ENCODE assay signal across 8 cellular contexts in genomic region chr16:15643453-15644305, GRCh38. TPM values are rescaled to one million over a fixed set of nuclear protein-coding genes. Genes with fewer than 3 reads are reported as not detected.
DNase-seq lines count a peak whose midpoint lies in the region; ATAC-seq, FAIRE-seq and TF ChIP-seq lines count a peak whose summit lies in the region.

No MANE protein-coding gene starts in this region.

- no peak overlapping the region for H3K14ac ChIP-seq in H1 (ENCODE audit: insufficient read length)
- H3K14ac ChIP-seq in mesenchymal stem cell (ENCODE audit: low read length in 2 of 2) = peak overlapping the region in 1 of 2 experiments; percentile 82

- no peak overlapping the region for H2BK20ac ChIP-seq in H1 (ENCODE audit: low read length)

- H3K9ac ChIP-seq in BLaER1 treated with 17β-estradiol and CSF1 and Interleukin-3, amounts not matched to agents 10 nM and 100 nM = peak overlapping the region; percentile 89 to 99 (median 96)
- H3K9ac ChIP-seq in H1 (replicated peaks in 1 of 4; ENCODE audit: extremely low read depth in 1 of 4, low read depth in 3 of 4, low read length in 3 of 4) = peak overlapping the region; percentile 66 to 93 (median 88)
- H3K9ac ChIP-seq in mesenchymal stem cell (ENCODE audit: low read length) = peak overlapping the region; percentile 100

- no peaks in the 10 kb centered on the region for H3K27me3 ChIP-seq in BLaER1 treated with 17β-estradiol and CSF1 and Interleukin-3, amounts not matched to agents 10 nM and 100 nM
- H3K27me3 ChIP-seq in WERI-Rb-1 (ENCODE audit: insufficient read depth, low read depth, severe bottlenecking) (no peaks in the 10 kb centered on the region), H1 (replicated peaks in 1 of 4; ENCODE audit: control insufficient read depth in 3 of 4, extremely low read depth in 1 of 4, insufficient read depth in 3 of 4, low read length in 3 of 4) (no peaks in the 10 kb centered on the region), mesenchymal stem cell (ENCODE audit: control insufficient read depth in 1 of 2, insufficient read depth in 1 of 2, low read length in 2 of 2) (no peaks in the 10 kb centered on the region), upper lobe of left lung (no peaks in the 10 kb centered on the region)

- peaks cover 48 to 62% (median 53%) of the 10 kb centered on the region in 10 experiments for H3K4me1 ChIP-seq in BLaER1 treated with 17β-estradiol and CSF1 and Interleukin-3, amounts not matched to agents 10 nM and 100 nM
- H3K4me1 ChIP-seq in H1 (replicated peaks in 1 of 4; ENCODE audit: control insufficient read depth in 3 of 4, insufficient read depth in 4 of 4, low read length in 3 of 4) (peaks cover 0 to 8% (median 2%) of the 10 kb centered on the region in 4 experiments; a peak in 3 of 7 replicates), mesenchymal stem cell (ENCODE audit: control insufficient read depth, insufficient read depth, low read depth, low read length) (peaks cover 3% of the 10 kb centered on the region), upper lobe of left lung (peaks cover 21 to 31% (median 26%) of the 10 kb centered on the region in 4 donors)

- H3K23ac ChIP-seq in H1 (ENCODE audit: insufficient read length) (no peak overlapping the region), mesenchymal stem cell (ENCODE audit: low read length in 2 of 2) (peak overlapping the region in 1 of 2 experiments; percentile 94)

- TF ChIP-seq CTCF in WERI-Rb-1 (IDR thresholded peaks at IDR 0.05; ENCODE audit: low read depth, low read length) = no peak
- TF ChIP-seq CTCF in H1 (IDR thresholded peaks at IDR 0.05; ENCODE audit: control extremely low read depth in 1 of 3, insufficient read depth in 1 of 3, low read depth in 1 of 3, low read length in 3 of 3) = peak in 1 of 3 experiments; percentile 17; a peak in 1 of 4 replicates
- TF ChIP-seq CTCF in upper lobe of left lung (IDR thresholded peaks at IDR 0.05) = peak in 4 of 6 experiments; percentile 28 to 39 (median 34)

- peak overlapping the region; percentile 62; the same call in 1 of the 2 replicates for H2BK5ac ChIP-seq in H1 (ENCODE audit: low read depth, low read length)
- H2BK5ac ChIP-seq in mesenchymal stem cell (ENCODE audit: low read depth, low read length, poor library complexity, severe bottlenecking) = peak overlapping the region; percentile 99

- H2AK5ac ChIP-seq in H1 (ENCODE audit: low read depth, low read length) = no peak overlapping the region
- peak overlapping the region; percentile 99 for H2AK5ac ChIP-seq in mesenchymal stem cell (ENCODE audit: low read length, severe bottlenecking)

- WGBS in H1 (ENCODE audit: extremely low coverage in 1 of 2, insufficient coverage in 1 of 2, insufficient read length in 1 of 2, insufficient replicate concordance in 2 of 2, low coverage in 1 of 2, low lambda C conversion rate in 2 of 2, missing lambda C conversion rate in 1 of 2), 2 experiments = 20% methylated on average over 18 of the region's 22 CpGs; no CpG with 5 or more reads in 1 of the 2 experiments
- WGBS in mesenchymal stem cell = 17% methylated on average over 18 of the region's 22 CpGs
- WGBS in upper lobe of left lung, 2 donors = 5 to 6% methylated on average over 22 of the region's 22 CpGs

- H4K5ac ChIP-seq in H1 (ENCODE audit: insufficient read length, low read depth, low read length) = peak overlapping the region; percentile 95

- no peak for TF ChIP-seq EP300 in H1 (IDR thresholded peaks at IDR 0.05; ENCODE audit: borderline replicate concordance in 1 of 2, low read depth in 2 of 2, low read length in 2 of 2)
- TF ChIP-seq EP300 in upper lobe of left lung (IDR thresholded peaks at IDR 0.05) = no peak

- H2BK120ac ChIP-seq in H1 (replicated peaks; ENCODE audit: low read depth, low read length) = no peak overlapping the region
- H2BK120ac ChIP-seq in mesenchymal stem cell (ENCODE audit: low read depth, low read length) = peak overlapping the region; percentile 99

- peak overlapping the region; percentile 67 to 78 (median 72) for H3K4me3 ChIP-seq in BLaER1 treated with 17β-estradiol and CSF1 and Interleukin-3, amounts not matched to agents 10 nM and 100 nM
- H3K4me3 ChIP-seq in WERI-Rb-1 (ENCODE audit: low read depth, low read length) = peak overlapping the region; percentile 99
- peak overlapping the region; percentile 85 to 97 (median 91) for H3K4me3 ChIP-seq in H1 (ENCODE audit: extremely low read depth in 1 of 4, insufficient read depth in 2 of 4, low read depth in 3 of 4, low read length in 4 of 4)
- H3K4me3 ChIP-seq in mesenchymal stem cell (ENCODE audit: insufficient read depth in 1 of 2, low read depth in 1 of 2, low read length in 2 of 2) = peak overlapping the region; percentile 70 to 91
- peak overlapping the region; percentile 63 to 96 (median 86) for H3K4me3 ChIP-seq in upper lobe of left lung

- H3K79me1 ChIP-seq in H1 (ENCODE audit: low read depth, low read length) = no peaks in the 10 kb centered on the region
- peaks cover 1% of the 10 kb centered on the region for H3K79me1 ChIP-seq in mesenchymal stem cell (replicated peaks; ENCODE audit: low read length, poor library complexity, severe bottlenecking)

- CTCF ChIA-PET in H1 (lab: Charles Lee; ENCODE audit: partially characterized antibody) = interaction anchor here (0.6 to 1.2 kb wide), 9 partner anchors 9 to 607 kb away, joined by 3 to 4 read pairs (median 3); no protein-coding TSS in a partner anchor

- H2AFZ ChIP-seq in H1 (ENCODE audit: low read length) (peak overlapping the region; percentile 98), mesenchymal stem cell (ENCODE audit: low read depth, low read length) (peak overlapping the region; percentile 66)

- H3K4ac ChIP-seq in H1 (replicated peaks; ENCODE audit: insufficient read length, low read depth, low read length) (no peak overlapping the region), mesenchymal stem cell (ENCODE audit: low read depth in 1 of 2, low read length in 2 of 2) (peak overlapping the region; percentile 98 to 99)

- peak overlapping the region; percentile 89 for H3K56ac ChIP-seq in H1 (replicated peaks; ENCODE audit: insufficient read length, low read depth, low read length)

- H4K20me1 ChIP-seq in BLaER1 treated with 17β-estradiol and CSF1 and Interleukin-3, amounts not matched to agents 10 nM and 100 nM = peaks cover 0 to 4% (median 0%) of the 10 kb centered on the region in 11 experiments; a peak in 1 of 22 replicates
- no peaks in the 10 kb centered on the region for H4K20me1 ChIP-seq in H1 (replicated peaks in 1 of 2; ENCODE audit: control insufficient read depth in 1 of 2, insufficient read depth in 2 of 2, low read length in 2 of 2)

- H3K23me2 ChIP-seq in H1 (ENCODE audit: low read depth, low read length) = no peaks in the 10 kb centered on the region

- H4K91ac ChIP-seq in H1 (replicated peaks; ENCODE audit: insufficient read length, low read length) = peak overlapping the region; percentile 93
- peak overlapping the region; percentile 92 for H4K91ac ChIP-seq in mesenchymal stem cell (ENCODE audit: low read length)

- no peak for FAIRE-seq in H1 (lab: Jason Lieb, UNC)

- peak overlapping the region; percentile 69 to 94 (median 82) for H3K4me2 ChIP-seq in BLaER1 treated with 17β-estradiol and CSF1 and Interleukin-3, amounts not matched to agents 10 nM and 100 nM
- H3K4me2 ChIP-seq in H1 (ENCODE audit: insufficient read depth in 1 of 2, low read depth in 2 of 2, low read length in 2 of 2) (peak overlapping the region; percentile 79 to 85), mesenchymal stem cell (ENCODE audit: low read length, poor library complexity, severe bottlenecking) (peak overlapping the region; percentile 94)

- peak overlapping the region; percentile 94 to 100 (median 98) for H3K27ac ChIP-seq in BLaER1 treated with 17β-estradiol and CSF1 and Interleukin-3, amounts not matched to agents 10 nM and 100 nM
- peak overlapping the region; percentile 99 for H3K27ac ChIP-seq in WERI-Rb-1
- H3K27ac ChIP-seq in H1 (ENCODE audit: low read depth, low read length) = peak overlapping the region; percentile 78; the same call in 1 of the 2 replicates
- H3K27ac ChIP-seq in mesenchymal stem cell (ENCODE audit: low read length, poor library complexity, severe bottlenecking) = peak overlapping the region; percentile 100
- peak overlapping the region; percentile 96 to 99 (median 98) for H3K27ac ChIP-seq in upper lobe of left lung

- peaks cover 0 to 3% (median 2%) of the 10 kb centered on the region in 11 experiments; a peak in 8 of 22 replicates for H3K9me3 ChIP-seq in BLaER1 treated with 17β-estradiol and CSF1 and Interleukin-3, amounts not matched to agents 10 nM and 100 nM (replicated peaks in 1 of 11)
- H3K9me3 ChIP-seq in WERI-Rb-1 (ENCODE audit: severe bottlenecking) (no peaks in the 10 kb centered on the region), H1 (ENCODE audit: insufficient read depth in 2 of 2, low read depth in 1 of 2, low read length in 1 of 2) (no peaks in the 10 kb centered on the region), mesenchymal stem cell (ENCODE audit: control insufficient read depth, low read length) (no peaks in the 10 kb centered on the region), upper lobe of left lung (no peaks in the 10 kb centered on the region)

- H2BK12ac ChIP-seq in H1 (ENCODE audit: low read depth, low read length) (no peak overlapping the region), mesenchymal stem cell (ENCODE audit: low read length in 2 of 2) (no peak overlapping the region)

- H4K8ac ChIP-seq in H1 (ENCODE audit: extremely low read depth, insufficient read depth, low read length) (peak overlapping the region; percentile 91), mesenchymal stem cell (ENCODE audit: low read length) (peak overlapping the region; percentile 96)

- H2BK15ac ChIP-seq in H1 (ENCODE audit: low read length) (no peak overlapping the region), mesenchymal stem cell (ENCODE audit: low read depth, poor library complexity, severe bottlenecking) (peak overlapping the region; percentile 40)

- ATAC-seq in GM21528 (IDR thresholded peaks at IDR 0.05; ENCODE audit: low FRiP score, unreplicated experiment) (peak; percentile 6), upper lobe of left lung (ENCODE audit: low FRiP score in 2 of 2) (peak; percentile 74 to 83), GM21786 (IDR thresholded peaks at IDR 0.05; ENCODE audit: unreplicated experiment) (no peak)

- peaks cover 3 to 12% (median 4%) of the 10 kb centered on the region in 11 experiments; a peak in 21 of 22 replicates for H3K36me3 ChIP-seq in BLaER1 treated with 17β-estradiol and CSF1 and Interleukin-3, amounts not matched to agents 10 nM and 100 nM
- H3K36me3 ChIP-seq in WERI-Rb-1 (peaks cover 7% of the 10 kb centered on the region), H1 (ENCODE audit: control insufficient read depth in 2 of 4, insufficient read depth in 4 of 4, low read length in 3 of 4) (peaks cover 2 to 6% (median 5%) of the 10 kb centered on the region in 4 experiments; a peak in 5 of 8 replicates), mesenchymal stem cell (ENCODE audit: control insufficient read depth in 1 of 2, insufficient read depth in 2 of 2, low read depth in 1 of 2, low read length in 2 of 2) (peaks cover 3 to 6% of the 10 kb centered on the region in 2 experiments), upper lobe of left lung (peaks cover 2 to 7% (median 4%) of the 10 kb centered on the region in 4 donors)

- POLR2A ChIA-PET in H1 (lab: Charles Lee; ENCODE audit: partially characterized antibody) = interaction anchor here (1.4 kb wide), 1 partner anchor 9 kb away, joined by 3 read pairs; no protein-coding TSS in a partner anchor

- TF ChIP-seq POLR2A in H1 (IDR thresholded peaks at IDR 0.05; ENCODE audit: control extremely low read depth in 1 of 2, low read depth in 2 of 2, low read length in 2 of 2) = no peak
- no peak for TF ChIP-seq POLR2A in upper lobe of left lung (IDR thresholded peaks at IDR 0.05)

- no peak for TF ChIP-seq RAD21 in H1 (IDR thresholded peaks at IDR 0.05 in 1 of 2, conservative IDR thresholded peaks at IDR 0.05 in 1 of 2; ENCODE audit: low read depth in 2 of 2, low read length in 2 of 2)

- H3K79me2 ChIP-seq in H1 (ENCODE audit: control insufficient read depth in 1 of 2, insufficient read depth in 2 of 2, low read length in 2 of 2) = peaks cover 5 to 28% of the 10 kb centered on the region in 2 experiments

- peak; percentile 75 for DNase-seq in NCI-H2171 (lab: John Stamatoyannopoulos, UW)
- DNase-seq in WERI-Rb-1 = peak; percentile 22
- DNase-seq in H1 (ENCODE audit: low read depth in 1 of 2, low spot score in 2 of 2) = peak in 1 of 2 experiments; percentile 49
- DNase-seq in mesenchymal stem cell = peak; percentile 78
- DNase-seq in upper lobe of left lung = no peak

- H3K18ac ChIP-seq in H1 (ENCODE audit: extremely low read depth, low read length) = peak overlapping the region; percentile 80
- H3K18ac ChIP-seq in mesenchymal stem cell (ENCODE audit: low read depth in 1 of 2, low read length in 2 of 2) = peak overlapping the region; percentile 90 to 99

RNA-seq across cellular contexts. Expression of gene MARF1, which starts 0.7 kb away (rescaled TPM):
- 25.8 and 31.4 TPM in 2 replicates for total RNA-seq in H1 (2021; fragmentation: NEBNext Ultra II Directional; extraction: Animal tissue kit (Norgen Biotek cat#: 25700))
- polyA plus RNA-seq in H1 (2011; rRNA removed) = 5.0 and 5.6 TPM in 2 replicates
- 5.2 TPM for polyA plus RNA-seq in H1 (2011; cell fraction: cytosol; rRNA removed)
- 18.5 TPM for polyA plus RNA-seq in H1 (2011; cell fraction: nucleus; rRNA removed)
- polyA plus RNA-seq in H1 (2012, experiment 1 of 2) = 7.1 to 10.5 TPM (median 8.5 TPM) in 4 replicates
- polyA plus RNA-seq in H1 (2012, experiment 2 of 2) = 0.52 TPM
- 8.6 TPM for polyA plus RNA-seq in H1 (2013, experiment 1 of 2)
- polyA plus RNA-seq in H1 (2013, experiment 2 of 2) = 8.5 TPM
- polyA minus RNA-seq in H1 (2011; rRNA and poly(A)+ RNA removed) = 17.0 and 23.5 TPM in 2 replicates
- 7.2 TPM for polyA minus RNA-seq in H1 (2011; cell fraction: cytosol; rRNA and poly(A)+ RNA removed)
- 32.6 TPM for polyA minus RNA-seq in H1 (2011; cell fraction: nucleus; rRNA and poly(A)+ RNA removed)
- polyA plus RNA-seq in mesenchymal stem cell (2013, experiment 1 of 2) = 20.0 TPM
- 16.7 TPM for polyA plus RNA-seq in mesenchymal stem cell (2013, experiment 2 of 2)
- total RNA-seq in upper lobe of left lung = 10 to 100 TPM; 27.2 to 94.3 (median 71.3) TPM

RNA-seq across cellular contexts. Expression of gene NDE1, which starts 6.4 kb away (rescaled TPM):
- total RNA-seq in H1 (2021; fragmentation: NEBNext Ultra II Directional; extraction: Animal tissue kit (Norgen Biotek cat#: 25700)) = 41.3 and 43.5 TPM in 2 replicates
- 13.3 and 15.0 TPM in 2 replicates for polyA plus RNA-seq in H1 (2011; rRNA removed)
- polyA plus RNA-seq in H1 (2011; cell fraction: cytosol; rRNA removed) = 14.3 TPM
- polyA plus RNA-seq in H1 (2011; cell fraction: nucleus; rRNA removed) = 11.1 TPM
- polyA plus RNA-seq in H1 (2012, experiment 1 of 2) = 19.7 to 21.0 TPM (median 20.5 TPM) in 4 replicates
- 12.2 TPM for polyA plus RNA-seq in H1 (2012, experiment 2 of 2)
- 16.8 TPM for polyA plus RNA-seq in H1 (2013, experiment 1 of 2)
- 15.5 TPM for polyA plus RNA-seq in H1 (2013, experiment 2 of 2)
- polyA minus RNA-seq in H1 (2011; rRNA and poly(A)+ RNA removed) = 10.4 and 14.4 TPM in 2 replicates
- polyA minus RNA-seq in H1 (2011; cell fraction: cytosol; rRNA and poly(A)+ RNA removed) = 18.9 TPM
- 14.2 TPM for polyA minus RNA-seq in H1 (2011; cell fraction: nucleus; rRNA and poly(A)+ RNA removed)
- 23.1 TPM for polyA plus RNA-seq in mesenchymal stem cell (2013, experiment 1 of 2)
- 22.8 TPM for polyA plus RNA-seq in mesenchymal stem cell (2013, experiment 2 of 2)
- total RNA-seq in upper lobe of left lung = 10 to 100 TPM; 19.5 to 63.9 (median 37.0) TPM

Comparison
In these comparisons a context has a peak if more than half of its experiments do, and no peak if none do; other contexts are left out.
1. DNase-seq: peak in NCI-H2171 (single experiment), WERI-Rb-1 (single experiment) and mesenchymal stem cell (single experiment); none in upper lobe of left lung (0 of 2).
2. Peak in every context shown above with its lines, with median percentiles within 50 percentile points of each other: H3K27ac ChIP-seq, H3K4me2 ChIP-seq, H3K4me3 ChIP-seq and H3K9ac ChIP-seq.